ENCODE assay signal across 8 cellular contexts in the genomic region with DNA sequence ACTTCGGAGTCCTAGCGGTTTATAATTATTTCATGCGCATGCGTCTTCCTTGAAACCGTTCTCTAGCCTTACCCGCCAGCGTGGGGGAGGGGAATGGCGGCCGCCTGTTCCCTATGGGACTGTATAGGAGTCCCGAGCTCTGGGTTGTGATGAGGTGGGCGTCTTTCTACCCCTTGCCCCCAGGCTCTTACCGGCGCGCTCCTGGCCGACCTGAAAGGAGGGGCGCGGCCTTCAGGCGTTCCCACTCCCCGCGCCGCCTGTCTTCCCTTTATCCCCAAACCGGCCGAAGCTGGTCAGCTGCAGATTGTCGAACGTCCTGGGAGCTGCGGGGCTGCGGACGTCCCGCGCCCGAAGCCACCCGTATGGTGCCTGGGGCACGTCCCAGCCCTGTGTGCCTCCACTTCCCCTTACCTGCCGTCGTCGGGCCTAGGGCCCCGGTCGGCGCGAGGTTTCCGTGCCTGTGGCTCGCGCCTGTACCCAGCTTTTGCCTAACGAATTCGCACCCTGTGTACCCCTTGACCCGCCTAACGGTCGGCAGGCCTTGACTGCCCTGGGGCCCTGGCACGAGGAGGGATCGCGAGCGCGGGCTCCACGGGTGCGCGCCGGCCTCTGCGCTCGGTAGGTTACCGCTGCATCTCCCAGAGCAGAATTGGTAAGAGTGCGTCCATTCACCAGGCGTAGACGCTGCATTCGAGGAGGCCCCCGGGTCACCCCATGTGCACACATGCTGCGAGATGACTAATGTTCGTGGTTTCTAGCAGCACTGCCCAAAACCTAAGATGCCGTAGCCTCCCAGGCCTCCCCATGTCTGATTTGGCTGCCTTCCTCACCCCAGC. TPM values are rescaled to one million over a fixed set of nuclear protein-coding genes. Genes with fewer than 3 reads are reported as not detected.
A peak's percentile ranks its signal among the peaks of the same experiment; 100 is the strongest.
DNase-seq lines count a peak whose midpoint lies in the region; ATAC-seq and TF ChIP-seq lines count a peak whose summit lies in the region.

No MANE protein-coding gene starts in this region.

- intact Hi-C loops in CD8-positive, alpha-beta T cell (cut with DNase I, micrococcal nuclease), result loop anchor here (1.0 to 10.0 kb wide), 6 partner anchors 54 to 1469 kb away; partner anchors contain the start of genes CANX (in 2 of the 2), MAML1 (in 2 of the 2), RUFY1 (in 2 of the 2) and NHP2 (in 1 of the 2)

- peak overlapping the region; percentile 70 for H3K4me3 ChIP-seq in CD8-positive, alpha-beta T cell (ENCODE audit: low read depth, low read length)
- peak overlapping the region; percentile 56 for H3K4me3 ChIP-seq in epithelial cell of esophagus (ENCODE audit: low read length)

- no peaks in the 10 kb centered on the region for H3K9me3 Mint-ChIP-seq in CD8-positive, alpha-beta T cell
- H3K9me3 Mint-ChIP-seq in activated CD8-positive, alpha-beta memory T cell treated with anti-CD3 and anti-CD28 coated beads, Interleukin-2, amount 10 ng/mL, durations not matched to agents 7 days and 5 days (ENCODE audit: low read depth), result no peaks in the 10 kb centered on the region

- peaks cover 39% of the 10 kb centered on the region for H3K4me1 ChIP-seq in CD8-positive, alpha-beta T cell (ENCODE audit: insufficient read depth, low read length)

- no peaks in the 10 kb centered on the region for H3K27me3 Mint-ChIP-seq in CD8-positive, alpha-beta T cell (ENCODE audit: low read depth)
- peaks cover 3% of the 10 kb centered on the region for H3K27me3 Mint-ChIP-seq in activated CD8-positive, alpha-beta memory T cell treated with anti-CD3 and anti-CD28 coated beads, Interleukin-2, amount 10 ng/mL, durations not matched to agents 7 days and 5 days

- H3K4me3 Mint-ChIP-seq in CD8-positive, alpha-beta T cell, result peak overlapping the region; percentile 95
- peak overlapping the region; percentile 96 for H3K4me3 Mint-ChIP-seq in activated CD8-positive, alpha-beta memory T cell treated with anti-CD3 and anti-CD28 coated beads, Interleukin-2, amount 10 ng/mL, durations not matched to agents 7 days and 5 days

- CTCF ChIA-PET in CD8-positive, alpha-beta T cell (lab: Charles Lee), result interaction anchor here (0.8 to 6.0 kb wide), 5 partner anchors 8 to 113 kb away, joined by 3 to 48 read pairs (median 4); no protein-coding TSS in a partner anchor
- CTCF ChIA-PET in activated CD8-positive, alpha-beta memory T cell treated with anti-CD3 and anti-CD28 coated beads, Interleukin-2, amount 10 ng/mL, durations not matched to agents 7 days and 5 days (lab: Charles Lee), result interaction anchor here (0.9 to 4.1 kb wide), 13 partner anchors 8 to 88 kb away, joined by 3 to 35 read pairs (median 5); partner anchors contain the start of gene RUFY1

- peak overlapping the region; percentile 97 for H3K27ac ChIP-seq in CD8-positive, alpha-beta T cell (ENCODE audit: low read depth, low read length)
- peak overlapping the region; percentile 97 for H3K27ac ChIP-seq in substantia nigra (ENCODE audit: low read depth, low read length, poor library complexity, severe bottlenecking)

- H3K4me1 Mint-ChIP-seq in CD8-positive, alpha-beta T cell (ENCODE audit: low read depth), result peaks cover 37% of the 10 kb centered on the region
- peaks cover 33% of the 10 kb centered on the region for H3K4me1 Mint-ChIP-seq in activated CD8-positive, alpha-beta memory T cell treated with anti-CD3 and anti-CD28 coated beads, Interleukin-2, amount 10 ng/mL, durations not matched to agents 7 days and 5 days

- no peaks in the 10 kb centered on the region for H3K9me3 ChIP-seq in CD8-positive, alpha-beta T cell (ENCODE audit: low read length)

- DNase-seq in CD8-positive, alpha-beta T cell, result peak in 5 of 7 experiments; percentile 18 to 59 (median 45)
- peak; percentile 93 for DNase-seq in M059J (ENCODE audit: low read depth)
- DNase-seq in activated CD8-positive, alpha-beta memory T cell treated with anti-CD3 and anti-CD28 coated beads, Interleukin-2, amount 10 ng/mL, durations not matched to agents 7 days and 5 days, result peak; percentile 81
- DNase-seq in epithelial cell of esophagus (ENCODE audit: low read depth), result peak; percentile 57
- DNase-seq in myocyte (ENCODE audit: low read depth), result peak; percentile 90
- peak in 17 of 49 donors; percentile 15 to 72 (median 46) for DNase-seq in substantia nigra (lab: John Stamatoyannopoulos, UW)
- no peak for DNase-seq in NCI-H446 (lab: John Stamatoyannopoulos, UW)

- H3K36me3 ChIP-seq in CD8-positive, alpha-beta T cell (ENCODE audit: insufficient read depth, low read length), result peaks cover 24% of the 10 kb centered on the region

- TF ChIP-seq CTCF in CD8-positive, alpha-beta T cell (IDR thresholded peaks at IDR 0.05), result no peak
- no peak for TF ChIP-seq CTCF in epithelial cell of esophagus (IDR thresholded peaks at IDR 0.05; ENCODE audit: insufficient read depth, low read depth, low read length, missing control alignments)

- peak; percentile 4 for ATAC-seq in CD8-positive, alpha-beta T cell
- ATAC-seq in GM21576 (IDR thresholded peaks at IDR 0.05; ENCODE audit: unreplicated experiment), result peak; percentile 7
- ATAC-seq in activated CD8-positive, alpha-beta memory T cell treated with anti-CD3 and anti-CD28 coated beads, Interleukin-2, amount 10 ng/mL, durations not matched to agents 7 days and 5 days, result peak; percentile 31

- no peaks in the 10 kb centered on the region for H3K27me3 ChIP-seq in CD8-positive, alpha-beta T cell (ENCODE audit: insufficient read depth, low read length)

- POLR2A ChIA-PET in CD8-positive, alpha-beta T cell (lab: Charles Lee), result interaction anchor here (0.6 to 4.5 kb wide), 33 partner anchors 9 to 1637 kb away, joined by 3 to 46 read pairs (median 5); partner anchors contain the start of genes CLK4, LTC4S, MAML1 and RNF130

- peaks cover 39% of the 10 kb centered on the region for H3K36me3 Mint-ChIP-seq in CD8-positive, alpha-beta T cell
- H3K36me3 Mint-ChIP-seq in activated CD8-positive, alpha-beta memory T cell treated with anti-CD3 and anti-CD28 coated beads, Interleukin-2, amount 10 ng/mL, durations not matched to agents 7 days and 5 days, result peaks cover 40% of the 10 kb centered on the region

- H3K27ac Mint-ChIP-seq in CD8-positive, alpha-beta T cell, result peak overlapping the region; percentile 98
- H3K27ac Mint-ChIP-seq in activated CD8-positive, alpha-beta memory T cell treated with anti-CD3 and anti-CD28 coated beads, Interleukin-2, amount 10 ng/mL, durations not matched to agents 7 days and 5 days, result peak overlapping the region; percentile 100

RNA-seq across cellular contexts. Expression of gene HNRNPH1, which starts 0.7 kb away (rescaled TPM):
- 1,000 to 10,000 TPM; 2,565 to 2,635 TPM for total RNA-seq in CD8-positive, alpha-beta T cell
- total RNA-seq in M059J (2014; rRNA removed; shearing (Covaris generic)), result 265 and 317 TPM in 2 replicates
- total RNA-seq in activated CD8-positive, alpha-beta memory T cell treated with anti-CD3 and anti-CD28 coated beads, Interleukin-2, amount 10 ng/mL, durations not matched to agents 7 days and 5 days, result 1,000 to 10,000 TPM in 1 of 2 experiments, 100 to 1,000 TPM in 1; 811 to 1,007 TPM
- 221 and 258 TPM in 2 replicates for total RNA-seq in myocyte
- polyA plus RNA-seq in myocyte (2012), result 243 TPM

RNA-seq across cellular contexts. Expression of gene CBY3, which starts 56.7 kb away (rescaled TPM):
- under 1 TPM in 1 of 2 experiments, not detected in 1; 0.44 TPM for total RNA-seq in CD8-positive, alpha-beta T cell
- total RNA-seq in M059J (2014; rRNA removed; shearing (Covaris generic)), result not detected in 2 replicates
- total RNA-seq in activated CD8-positive, alpha-beta memory T cell treated with anti-CD3 and anti-CD28 coated beads, Interleukin-2, amount 10 ng/mL, durations not matched to agents 7 days and 5 days, result under 1 TPM in 1 of 2 experiments, not detected in 1; 0.59 TPM
- total RNA-seq in myocyte, result not detected in 2 replicates
- 0.91 TPM for polyA plus RNA-seq in myocyte (2012)

Comparison
In these comparisons a context has a peak if more than half of its experiments do, and no peak if none do; other contexts are left out.
1. DNase-seq: peak in CD8-positive, alpha-beta T cell (5 of 7), M059J (single experiment), activated CD8-positive, alpha-beta memory T cell treated with anti-CD3 and anti-CD28 coated beads, Interleukin-2, amount 10 ng/mL, durations not matched to agents 7 days and 5 days (single experiment), epithelial cell of esophagus (single experiment) and myocyte (single experiment); none in NCI-H446 (0 of 2).
2. Peak in every context shown above with its lines, with median percentiles within 50 percentile points of each other: ATAC-seq.